8 cellular contexts compared by ENCODE assay signal in the genomic region with DNA sequence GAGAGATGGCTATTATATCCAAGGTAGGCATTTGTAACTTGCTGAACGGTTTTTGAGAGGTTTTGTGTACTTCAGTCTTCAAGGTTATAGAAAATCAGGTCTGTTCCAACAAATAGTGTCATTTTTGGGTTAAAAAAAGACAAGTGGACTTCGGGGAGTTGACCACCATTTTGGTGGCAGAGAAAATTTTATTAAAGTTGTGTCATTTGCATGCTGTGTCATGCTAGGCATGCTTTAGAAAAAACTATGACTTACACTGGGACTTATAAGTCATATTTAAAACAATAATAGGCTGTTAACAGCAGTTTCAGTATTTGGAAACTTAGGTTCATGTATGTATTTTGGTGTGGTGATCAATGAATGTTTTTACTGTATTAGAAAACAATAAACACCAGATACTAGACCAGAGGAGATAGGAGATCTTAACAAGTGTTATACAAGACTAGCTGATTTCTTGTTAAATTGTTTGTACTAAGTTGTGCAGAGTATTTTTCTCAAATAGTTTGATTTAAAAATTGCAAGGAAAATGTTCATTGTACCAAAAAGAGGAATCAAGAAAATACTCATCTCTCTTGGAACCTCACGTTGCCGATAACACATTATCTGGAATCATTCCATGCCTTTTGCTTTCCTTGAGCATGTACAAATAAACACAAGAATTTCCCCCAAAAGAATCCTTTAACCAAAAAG. TPM values are rescaled to one million over a fixed set of nuclear protein-coding genes. Genes with fewer than 3 reads are reported as not detected.
A peak's percentile ranks its signal among the peaks of the same experiment; 100 is the strongest.
DNase-seq lines count a peak whose midpoint lies in the region; ATAC-seq and TF ChIP-seq lines count a peak whose summit lies in the region.

No MANE protein-coding gene starts in this region.

- no peak for ATAC-seq in gastrocnemius medialis
- no peak for ATAC-seq in HG03571 (IDR thresholded peaks at IDR 0.05; ENCODE audit: unreplicated experiment)

- H3F3A ChIP-seq in SU-DHL-6 (ENCODE audit: insufficient read depth): peaks cover 73% of the 10 kb centered on the region

- H3K9me3 ChIP-seq in SU-DHL-6 (ENCODE audit: insufficient read depth, low read length): no peaks in the 10 kb centered on the region
- H3K9me3 ChIP-seq in gastrocnemius medialis: no peaks in the 10 kb centered on the region

- peaks cover 44% of the 10 kb centered on the region for H3K36me3 ChIP-seq in SU-DHL-6 (ENCODE audit: low read length)
- H3K36me3 ChIP-seq in gastrocnemius medialis: peaks cover 0 to 48% of the 10 kb centered on the region in 2 donors

- H3K27ac ChIP-seq in SU-DHL-6 (ENCODE audit: low read depth, low read length) (peak overlapping the region; percentile 73), gastrocnemius medialis (peak overlapping the region in 3 of 4 donors; percentile 71 to 91 (median 79))

- H3K27me3 ChIP-seq in SU-DHL-6 (ENCODE audit: low read length): no peaks in the 10 kb centered on the region
- no peaks in the 10 kb centered on the region for H3K27me3 ChIP-seq in gastrocnemius medialis

- H4K20me1 ChIP-seq in SU-DHL-6 (ENCODE audit: low read depth, low read length): peaks cover 37% of the 10 kb centered on the region

- H3K4me3 ChIP-seq in GM12875 (ENCODE audit: low read depth, low read length) (peak overlapping the region; percentile 59), SU-DHL-6 (ENCODE audit: insufficient read depth, low read length, poor library complexity, severe bottlenecking) (peak overlapping the region; percentile 92), fibroblast of the aortic adventitia (ENCODE audit: low read depth, low read length) (peak overlapping the region; percentile 87), gastrocnemius medialis (peak overlapping the region; percentile 55 to 90 (median 68))

- H2AFZ ChIP-seq in SU-DHL-6 (ENCODE audit: low read depth, low read length, severe bottlenecking): no peak overlapping the region

- peak; percentile 7 for DNase-seq in fibroblast of the aortic adventitia (ENCODE audit: low read depth)
- DNase-seq in gastrocnemius medialis: no peak
- DNase-seq in NCI-H187 treated with DMSO at 0.1 percent for 48 hours (lab: John Stamatoyannopoulos, UW): no peak
- DNase-seq in occipital lobe (lab: John Stamatoyannopoulos, UW): no peak
- DNase-seq in activated CD4-positive, alpha-beta T cell treated with anti-CD3 and anti-CD28 coated beads for 4 hours: no peak

- intact Hi-C loops in gastrocnemius medialis (cut with DNase I; ENCODE audit: low total_unique reads): loop anchor here (10.0 kb wide), 1 partner anchor 1272 kb away; the partner anchor contains the start of genes DDX51 and NOC4L

- peaks cover 11 to 15% of the 10 kb centered on the region in 2 donors for H3K4me1 ChIP-seq in gastrocnemius medialis

- peaks cover 30% of the 10 kb centered on the region for H3K79me2 ChIP-seq in SU-DHL-6 (ENCODE audit: insufficient read depth, low read length)

- no peak for TF ChIP-seq POLR2A in gastrocnemius medialis (IDR thresholded peaks at IDR 0.05)

- TF ChIP-seq CTCF in GM12875 (IDR thresholded peaks at IDR 0.05; ENCODE audit: borderline replicate concordance, insufficient read depth, low read depth, low read length) (no peak), SU-DHL-6 (IDR thresholded peaks at IDR 0.05; ENCODE audit: insufficient read depth, low read length, poor library complexity, severe bottlenecking) (no peak), fibroblast of the aortic adventitia (IDR thresholded peaks at IDR 0.05; ENCODE audit: insufficient read depth, low read length) (no peak), gastrocnemius medialis (IDR thresholded peaks at IDR 0.05 in 4 of 5, conservative IDR thresholded peaks at IDR 0.05 in 1 of 5) (no peak)

- in situ Hi-C loops in gastrocnemius medialis (cut with MboI; ENCODE audit: low sequenced_read_pairs in 4 of 4): loop anchor here in 1 of 4 donors (5.0 kb wide), 1 partner anchor 36 kb away; the partner anchor contains the start of gene STX2

- H3K9me2 ChIP-seq in SU-DHL-6 (replicated peaks; ENCODE audit: insufficient read depth, low read length): no peaks in the 10 kb centered on the region

- peak overlapping the region; percentile 78 for H3K4me2 ChIP-seq in SU-DHL-6 (ENCODE audit: low read depth, low read length, poor library complexity, severe bottlenecking)

- H3K9ac ChIP-seq in SU-DHL-6 (ENCODE audit: low read length): peak overlapping the region; percentile 99

RNA-seq across cellular contexts. Expression of gene RAN, which starts 1.4 kb away (rescaled TPM):
- total RNA-seq in fibroblast of the aortic adventitia (ENCODE audit: low replicate concordance) (475 and 564 TPM in 2 replicates), gastrocnemius medialis (100 to 1,000 TPM; 125 to 299 (median 197) TPM), occipital lobe (323 TPM)

RNA-seq across cellular contexts. Expression of gene STX2, which starts 34.2 kb away (rescaled TPM):
- total RNA-seq in fibroblast of the aortic adventitia (ENCODE audit: low replicate concordance) (14.1 and 48.1 TPM in 2 replicates), gastrocnemius medialis (10 to 100 TPM in 1 of 4 donors, 1 to 10 TPM in 3; 4.8 to 12.0 (median 9.1) TPM), occipital lobe (27.3 TPM)
